ENCODE assay signal across 15 cellular contexts in the genomic region with DNA sequence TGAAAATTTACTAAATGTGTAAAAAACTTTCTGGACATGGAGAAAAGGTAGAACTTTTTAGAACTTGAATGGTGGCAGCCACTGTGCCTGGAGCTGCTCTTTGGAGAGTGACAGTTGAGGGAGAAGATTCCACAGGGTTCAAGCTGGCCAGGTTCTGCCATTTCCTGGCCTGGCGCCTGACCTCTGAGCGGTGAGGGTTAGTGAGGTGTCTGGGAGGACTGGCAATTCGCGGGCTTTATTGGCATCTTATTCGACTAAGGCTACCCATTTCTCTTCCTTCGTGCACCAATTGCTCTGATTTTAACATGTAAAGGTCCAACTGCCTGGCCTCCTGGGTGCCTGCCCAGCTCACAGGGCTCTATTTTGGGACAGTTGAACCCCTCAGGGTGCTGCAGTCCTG. TPM values are rescaled to one million over a fixed set of nuclear protein-coding genes. Genes with fewer than 3 reads are reported as not detected.
A peak's percentile ranks its signal among the peaks of the same experiment; 100 is the strongest.
DNase-seq lines count a peak whose midpoint lies in the region; ATAC-seq and TF ChIP-seq lines count a peak whose summit lies in the region.
"Had no signal": no experiment of that assay in that cellular context is flagged by ENCODE, and none has a peak within 500 bp of the region (broad histone marks: within the 10 kb centered on the region; RNA-seq: fewer than 3 reads in every experiment).

No MANE protein-coding gene starts in this region.

- H2BK15ac ChIP-seq in neuronal stem cell (ENCODE audit: low read length), result no peak overlapping the region

- H3K27me3 ChIP-seq in AG04450 (ENCODE audit: control insufficient read depth, insufficient read depth, low read length) (peaks cover 6% of the 10 kb centered on the region), fibroblast of lung (ENCODE audit: control insufficient read depth, insufficient read depth, low read length) (no peaks in the 10 kb centered on the region), neuronal stem cell (ENCODE audit: control insufficient read depth in 3 of 3, insufficient read depth in 3 of 3, low read depth in 1 of 3, low read length in 3 of 3) (peaks cover 2 to 22% (median 15%) of the 10 kb centered on the region in 3 experiments)

- H3K14ac ChIP-seq in neuronal stem cell (ENCODE audit: low read length), result no peak overlapping the region

- H3K9me3 ChIP-seq in AG04450 (ENCODE audit: control insufficient read depth, insufficient read depth, low read length) (no peaks in the 10 kb centered on the region; the same call in 1 of the 2 replicates), OCI-LY7 (ENCODE audit: low read length) (no peaks in the 10 kb centered on the region), fibroblast of lung (ENCODE audit: control insufficient read depth, insufficient read depth, low read depth, low read length) (no peaks in the 10 kb centered on the region), neuronal stem cell (replicated peaks in 1 of 2; ENCODE audit: control insufficient read depth in 2 of 2, insufficient read depth in 1 of 2, low read depth in 1 of 2, low read length in 2 of 2) (no peaks in the 10 kb centered on the region)

- H3K4me2 ChIP-seq in OCI-LY7 (ENCODE audit: low read length) (0 out of 2 replicates have a peak overlapping the region, but pooled peaks have one; percentile 2), fibroblast of lung (ENCODE audit: extremely low read depth, insufficient read depth, low read length) (peak overlapping the region; percentile 97), neuronal stem cell (ENCODE audit: insufficient read depth, low read length, poor library complexity, severe bottlenecking) (no peak overlapping the region)

- no peak overlapping the region for H3K4ac ChIP-seq in neuronal stem cell (ENCODE audit: low read length)

- no peak overlapping the region for H2AK5ac ChIP-seq in neuronal stem cell (ENCODE audit: low read depth, low read length)

- TF ChIP-seq CTCF in AG04450 (IDR thresholded peaks at IDR 0.05; ENCODE audit: low read depth, low read length) (no peak), OCI-LY7 (conservative IDR thresholded peaks at IDR 0.05; ENCODE audit: low read length) (no peak), fibroblast of lung (conservative IDR thresholded peaks at IDR 0.05 in 1 of 2, IDR thresholded peaks at IDR 0.05 in 1 of 2; ENCODE audit: low read depth in 1 of 2, low read length in 2 of 2) (no peak), osteocyte (IDR thresholded peaks at IDR 0.05) (no peak)

- no peak overlapping the region for H3K23ac ChIP-seq in neuronal stem cell (ENCODE audit: low read depth, low read length, poor library complexity)

- H4K91ac ChIP-seq in neuronal stem cell (ENCODE audit: low read depth, low read length, poor library complexity), result no peak overlapping the region

- H3K27me3 Mint-ChIP-seq in osteocyte (ENCODE audit: unreplicated experiment), result no peaks in the 10 kb centered on the region
- H3K27me3 Mint-ChIP-seq: activated B cell treated with CpG ODN at 0.5 μM for 24 hours, B cell had no signal

- no peak overlapping the region for H3K18ac ChIP-seq in neuronal stem cell (ENCODE audit: low read length)

- peaks cover 3% of the 10 kb centered on the region for H3K79me1 ChIP-seq in neuronal stem cell (ENCODE audit: low read depth, low read length)

- intact Hi-C loops in OCI-LY7 (cut with micrococcal nuclease; ENCODE audit: unreplicated experiment), result no loop called here

- H3K4me3 Mint-ChIP-seq in osteocyte (ENCODE audit: unreplicated experiment), result peak overlapping the region; percentile 91
- H3K4me3 Mint-ChIP-seq: activated B cell treated with CpG ODN at 0.5 μM for 24 hours, B cell had no signal

- H3K9ac ChIP-seq in fibroblast of lung (ENCODE audit: insufficient read depth, low read length), result no peak overlapping the region
- H3K9ac ChIP-seq in neuronal stem cell (ENCODE audit: low read depth, low read length, poor library complexity), result no peak overlapping the region

- DNase-seq in AG04450 (ENCODE audit: low read depth, low spot score) (no peak), OCI-LY7 (ENCODE audit: low spot score) (no peak), fibroblast of lung (ENCODE audit: low read depth in 2 of 2) (no peak), osteocyte (ENCODE audit: extremely low spot score, unreplicated experiment) (no peak), neuronal stem cell (ENCODE audit: low spot score) (no peak), NCI-H82 treated with DMSO at 0.1 percent for 48 hours (lab: John Stamatoyannopoulos, UW; ENCODE audit: unreplicated experiment) (no peak)
- DNase-seq: activated B cell treated with CpG ODN at 0.5 μM for 24 hours, activated T-cell treated with anti-CD3 and anti-CD28 coated beads for 4 hours, anterior cingulate cortex, Right ventricle myocardium superior had no signal

- no peak overlapping the region for H2BK120ac ChIP-seq in neuronal stem cell (ENCODE audit: low read depth, low read length)

- H3K36me3 ChIP-seq in OCI-LY7 (ENCODE audit: insufficient read depth, low read length) (no peaks in the 10 kb centered on the region), fibroblast of lung (ENCODE audit: control insufficient read depth, insufficient read depth, low read length) (peaks cover 10% of the 10 kb centered on the region), neuronal stem cell (replicated peaks in 1 of 2; ENCODE audit: control insufficient read depth in 2 of 2, insufficient read depth in 2 of 2, low read length in 2 of 2) (peaks cover 1 to 35% of the 10 kb centered on the region in 2 donors)

- H4K20me1 ChIP-seq in OCI-LY7 (ENCODE audit: insufficient read depth, low read length) (no peaks in the 10 kb centered on the region), fibroblast of lung (ENCODE audit: control insufficient read depth, extremely low read depth, insufficient read depth, low read length) (no peaks in the 10 kb centered on the region)

- no peak overlapping the region for H4K8ac ChIP-seq in neuronal stem cell (ENCODE audit: low read depth, low read length)

- H3K9me3 Mint-ChIP-seq in osteocyte (ENCODE audit: unreplicated experiment), result no peaks in the 10 kb centered on the region
- H3K9me3 Mint-ChIP-seq: activated B cell treated with CpG ODN at 0.5 μM for 24 hours had no signal

- ATAC-seq in HG02938 (IDR thresholded peaks at IDR 0.05; ENCODE audit: unreplicated experiment), result no peak
- no peak for ATAC-seq in HG03139 (IDR thresholded peaks at IDR 0.05; ENCODE audit: unreplicated experiment)

- CTCF ChIA-PET in AG04450 (lab: Charles Lee), result interaction anchor here (13.9 kb wide), 1 partner anchor 87 kb away, joined by 419 read pairs; no protein-coding TSS in a partner anchor
- CTCF ChIA-PET in OCI-LY7 (lab: Charles Lee; ENCODE audit: unreplicated experiment), result no interaction called here

- no peak overlapping the region for H2BK12ac ChIP-seq in neuronal stem cell (ENCODE audit: low read length)

- H3K36me3 Mint-ChIP-seq in osteocyte (ENCODE audit: unreplicated experiment), result peaks cover 37% of the 10 kb centered on the region

- H3K4me3 ChIP-seq in AG04450 (ENCODE audit: low read depth, low read length) (peak overlapping the region; percentile 93), OCI-LY7 (ENCODE audit: low read depth, low read length, poor library complexity, severe bottlenecking) (no peak overlapping the region), fibroblast of lung (replicated peaks in 1 of 4; ENCODE audit: control extremely low read depth in 1 of 4, insufficient read depth in 1 of 4, low read depth in 3 of 4, low read length in 4 of 4) (peak overlapping the region; percentile 71 to 95 (median 90)), neuronal stem cell (ENCODE audit: low read length in 2 of 2) (no peak overlapping the region)

- H2BK5ac ChIP-seq in neuronal stem cell (ENCODE audit: low read length), result no peak overlapping the region

- no TSS peak for BruUV-seq in OCI-LY7 (replicated peaks; lab: Mats Ljungman, UMichigan)

- H3K9me2 ChIP-seq in OCI-LY7 (ENCODE audit: insufficient read depth, low read length), result no peaks in the 10 kb centered on the region

- H3K4me1 Mint-ChIP-seq in osteocyte (ENCODE audit: unreplicated experiment), result peaks cover 81% of the 10 kb centered on the region

- no peak overlapping the region for H2AFZ ChIP-seq in OCI-LY7 (ENCODE audit: low read length)
- H2AFZ ChIP-seq in fibroblast of lung (ENCODE audit: low read length), result no peak overlapping the region
- no peak overlapping the region for H2AFZ ChIP-seq in neuronal stem cell (ENCODE audit: low read length)

- H3K27ac ChIP-seq in AG04450 (ENCODE audit: low read depth, low read length) (peak overlapping the region; percentile 2), OCI-LY7 (ENCODE audit: low read depth, low read length, poor library complexity, severe bottlenecking) (no peak overlapping the region), fibroblast of lung (ENCODE audit: insufficient read depth, low read length) (no peak overlapping the region), neuronal stem cell (replicated peaks; ENCODE audit: low read length) (no peak overlapping the region)
- H3K27ac ChIP-seq: epithelial cell of prostate had no signal

- H3K79me2 ChIP-seq in OCI-LY7 (ENCODE audit: insufficient read depth, low read depth, low read length) (no peaks in the 10 kb centered on the region), fibroblast of lung (ENCODE audit: control insufficient read depth, insufficient read depth, low read length) (peaks cover 35% of the 10 kb centered on the region)

- H3K4me1 ChIP-seq in OCI-LY7 (ENCODE audit: insufficient read depth, low read length, poor library complexity, severe bottlenecking) (peaks cover 30% of the 10 kb centered on the region), fibroblast of lung (ENCODE audit: control insufficient read depth, extremely low read depth, insufficient read depth, low read length) (peaks cover 36% of the 10 kb centered on the region), neuronal stem cell (ENCODE audit: control insufficient read depth in 2 of 2, insufficient read depth in 1 of 2, low read depth in 1 of 2, low read length in 2 of 2) (peaks cover 26 to 57% of the 10 kb centered on the region in 2 donors)

- POLR2A ChIA-PET in AG04450 (lab: Yijun Ruan, JAX) (interaction anchor here (3.0 to 4.9 kb wide), 2 partner anchors 84 to 86 kb away, joined by 11 to 38 read pairs; no protein-coding TSS in a partner anchor), OCI-LY7 (lab: Charles Lee) (no interaction called here)

- WGBS in neuronal stem cell (ENCODE audit: extremely low coverage in 2 of 2, insufficient read length in 2 of 2, insufficient replicate concordance in 1 of 2), 2 donors, result no CpG with 5 or more reads among the region's 6 CpGs

- no peak overlapping the region for H3K27ac Mint-ChIP-seq in osteocyte (ENCODE audit: unreplicated experiment)
- H3K27ac Mint-ChIP-seq: activated B cell treated with CpG ODN at 0.5 μM for 24 hours, B cell had no signal

RNA-seq across cellular contexts. Expression of a gene that starts 2.4 kb away (rescaled TPM):
- polyA plus RNA-seq in AG04450 (2011; rRNA removed) (2.3 and 3.5 TPM in 2 replicates), fibroblast of lung (1.4 and 1.8 TPM in 2 replicates)
- 1.7 and 3.2 TPM in 2 replicates for polyA minus RNA-seq in AG04450 (2011; rRNA and poly(A)+ RNA removed)
- 1.0 and 3.6 TPM in 2 replicates for total RNA-seq in OCI-LY7 (2014; rRNA removed; shearing (Covaris generic))
- total RNA-seq in OCI-LY7 (2022) (1.6 and 1.8 TPM in 2 replicates), fibroblast of lung (0.26 and 0.66 TPM in 2 replicates), osteocyte (13.0 and 13.4 TPM in 2 replicates)
- polyA plus RNA-seq in fibroblast of lung (2012), result 5.0 and 6.8 TPM in 2 replicates
- polyA minus RNA-seq in fibroblast of lung (ENCODE audit: low replicate concordance), result 5.1 and 6.5 TPM in 2 replicates
- polyA plus RNA-seq in neuronal stem cell (2013, experiment 1 of 2), result 3.5 TPM
- polyA plus RNA-seq in neuronal stem cell (2013, experiment 2 of 2), result 3.7 TPM
- total RNA-seq: kidney epithelial cell had no signal

RNA-seq across cellular contexts. Expression of a gene that starts 49.0 kb away (rescaled TPM):
- polyA plus RNA-seq in AG04450 (2011; rRNA removed) (69.6 and 87.4 TPM in 2 replicates), fibroblast of lung (70.2 and 93.9 TPM in 2 replicates)
- polyA minus RNA-seq in AG04450 (2011; rRNA and poly(A)+ RNA removed), result 61.3 and 72.9 TPM in 2 replicates
- 48.4 and 51.9 TPM in 2 replicates for total RNA-seq in OCI-LY7 (2014; rRNA removed; shearing (Covaris generic))
- total RNA-seq in OCI-LY7 (2022) (62.4 and 64.6 TPM in 2 replicates), fibroblast of lung (50.3 and 65.2 TPM in 2 replicates), osteocyte (64.9 and 65.1 TPM in 2 replicates)
- 57.8 and 75.8 TPM in 2 replicates for polyA plus RNA-seq in fibroblast of lung (2012)
- polyA minus RNA-seq in fibroblast of lung (ENCODE audit: low replicate concordance), result 53.6 and 77.4 TPM in 2 replicates
- polyA plus RNA-seq in neuronal stem cell (2013, experiment 1 of 2), result 37.2 TPM
- polyA plus RNA-seq in neuronal stem cell (2013, experiment 2 of 2), result 37.0 TPM

Comparison
In these comparisons a context has a peak if more than half of its experiments do, and no peak if none do; other contexts are left out.
1. H3K4me3 ChIP-seq: peak in AG04450 (single experiment) and fibroblast of lung (4 of 4); none in OCI-LY7 (single experiment) and neuronal stem cell (0 of 2).